ENCODE assay signal across 18 cellular contexts in the genomic region with DNA sequence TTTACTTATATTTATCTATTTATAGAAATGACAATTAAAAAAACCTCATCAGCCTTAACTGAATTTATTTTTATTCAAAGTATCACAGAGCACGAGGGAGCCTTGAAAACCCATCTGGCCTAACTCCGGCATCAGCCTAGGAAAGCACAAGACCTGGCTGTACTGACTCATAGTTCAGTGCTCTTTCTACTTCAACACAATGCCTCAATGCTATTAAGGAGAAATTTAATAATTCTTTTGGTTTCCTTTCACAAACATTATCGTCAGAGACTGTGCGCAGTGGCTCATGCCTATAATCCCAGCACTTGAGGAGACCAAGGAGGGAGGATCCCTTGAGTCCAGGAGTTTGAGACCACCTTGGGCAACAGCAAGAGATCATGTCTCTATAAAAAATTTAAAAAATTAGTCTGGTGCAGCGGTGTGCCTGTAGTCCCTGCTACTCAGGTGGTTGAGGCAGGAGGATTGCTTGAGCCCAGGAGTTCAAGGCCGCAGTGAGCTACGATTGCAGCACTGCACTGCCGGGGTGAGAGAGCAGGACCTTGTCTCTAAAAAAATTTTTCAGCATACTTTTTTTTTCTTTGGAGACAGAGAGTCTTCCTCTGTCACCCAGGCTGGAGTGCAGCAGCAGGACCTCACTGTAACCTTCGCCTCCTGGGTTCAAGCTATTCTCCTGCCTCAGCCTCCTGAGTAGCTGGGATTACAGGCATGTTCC. TPM values are rescaled to one million over a fixed set of nuclear protein-coding genes. Genes with fewer than 3 reads are reported as not detected.
A peak's percentile ranks its signal among the peaks of the same experiment; 100 is the strongest.
DNase-seq lines count a peak whose midpoint lies in the region; ATAC-seq and TF ChIP-seq lines count a peak whose summit lies in the region.
"Had no signal": no experiment of that assay in that cellular context is flagged by ENCODE, and none has a peak within 500 bp of the region (broad histone marks: within the 10 kb centered on the region; RNA-seq: fewer than 3 reads in every experiment).

No MANE protein-coding gene starts in this region.

- ATAC-seq in lower lobe of right lung (no peak), HG02870 (IDR thresholded peaks at IDR 0.05; ENCODE audit: unreplicated experiment) (no peak)
- ATAC-seq: Panc1 had no signal

- H3K9ac ChIP-seq in HUES64 (ENCODE audit: low read depth, low read length), result no peak overlapping the region
- no peak overlapping the region for H3K9ac ChIP-seq in subcutaneous abdominal adipose tissue (ENCODE audit: low read length in 5 of 5)

- TF ChIP-seq CTCF in VCaP (conservative IDR thresholded peaks at IDR 0.05), result no peak
- TF ChIP-seq CTCF in lower lobe of right lung (IDR thresholded peaks at IDR 0.05), result no peak
- no peak for TF ChIP-seq CTCF in A673 (conservative IDR thresholded peaks at IDR 0.05; ENCODE audit: low read depth, low read length)

- H3K9me3 ChIP-seq in HUES64 (ENCODE audit: insufficient read depth, low read depth, low read length) (no peaks in the 10 kb centered on the region), lower lobe of right lung (no peaks in the 10 kb centered on the region), subcutaneous abdominal adipose tissue (ENCODE audit: control insufficient read depth in 5 of 5, low read length in 5 of 5) (no peaks in the 10 kb centered on the region), A673 (ENCODE audit: low read depth, low read length, poor library complexity, severe bottlenecking) (no peaks in the 10 kb centered on the region)
- H3K9me3 ChIP-seq: SJSA1 had no signal

- CTCF ChIA-PET in A673 (lab: Charles Lee), result no interaction called here

- H3K4me1 ChIP-seq in HUES64 (ENCODE audit: insufficient read depth, low read length) (peaks cover 29% of the 10 kb centered on the region), lower lobe of right lung (peaks cover 19% of the 10 kb centered on the region), subcutaneous abdominal adipose tissue (ENCODE audit: control insufficient read depth in 5 of 5, insufficient read depth in 5 of 5, low read length in 5 of 5) (peaks cover 0 to 32% (median 25%) of the 10 kb centered on the region in 5 donors), A673 (ENCODE audit: insufficient read depth, low read length, poor library complexity, severe bottlenecking) (peaks cover 28% of the 10 kb centered on the region)

- no TSS peak for BruUV-seq in A673 (replicated peaks; lab: Mats Ljungman, UMichigan)

- H3K4me3 ChIP-seq in HUES64 (ENCODE audit: low read length), result no peak overlapping the region
- peak overlapping the region; percentile 73 for H3K4me3 ChIP-seq in lower lobe of right lung
- H3K4me3 ChIP-seq in subcutaneous abdominal adipose tissue (ENCODE audit: low read depth in 1 of 5, low read length in 5 of 5), result no peak overlapping the region
- no peak overlapping the region for H3K4me3 ChIP-seq in A673 (ENCODE audit: low read depth, low read length, poor library complexity, severe bottlenecking)
- H3K4me3 ChIP-seq: SJSA1 had no signal

- H3K27ac ChIP-seq in HUES64 (ENCODE audit: low read depth, low read length) (peak overlapping the region; percentile 98; the same call in 1 of the 2 replicates), VCaP (peak overlapping the region; percentile 95), lower lobe of right lung (peak overlapping the region; percentile 95), subcutaneous abdominal adipose tissue (ENCODE audit: low read depth, low read length) (peak overlapping the region; percentile 87), A673 (ENCODE audit: low read depth, low read length, poor library complexity, severe bottlenecking) (no peak overlapping the region)
- H3K27ac ChIP-seq: SJSA1 had no signal

- 93% methylated on average over 9 of the region's 9 CpGs for WGBS in HUES64

- no peak for DNase-seq in lower lobe of right lung
- no peak for DNase-seq in A673 (ENCODE audit: low spot score)
- no peak for DNase-seq in hypothalamus (lab: John Stamatoyannopoulos, UW)
- DNase-seq: ACHN; C1 segment of cervical spinal cord; CD8-positive, alpha-beta memory T cell; DMS79; NCI-H1092 treated with DMSO at 0.1 percent for 48 hours; NCI-H146; NCI-H2081; NCI-H446 treated with DMSO at 0.1 percent for 48 hours; NCI-H69 had no signal

- no peaks in the 10 kb centered on the region for H3K36me3 ChIP-seq in HUES64 (ENCODE audit: insufficient read depth, low read length)
- H3K36me3 ChIP-seq in lower lobe of right lung, result no peaks in the 10 kb centered on the region
- H3K36me3 ChIP-seq in subcutaneous abdominal adipose tissue (ENCODE audit: control insufficient read depth in 5 of 5, insufficient read depth in 5 of 5, low read length in 5 of 5), result no peaks in the 10 kb centered on the region
- no peaks in the 10 kb centered on the region for H3K36me3 ChIP-seq in A673 (ENCODE audit: insufficient read depth, low read length, poor library complexity, severe bottlenecking)
- H3K36me3 ChIP-seq: SJSA1 had no signal

- intact Hi-C loops in lower lobe of right lung (cut with DNase I) (no loop called here), A673 (cut with micrococcal nuclease; ENCODE audit: unreplicated experiment) (loop anchor here (5.0 to 10.0 kb wide), 2 partner anchors 122 to 156 kb away; no protein-coding TSS in a partner anchor)

- POLR2A ChIA-PET in A673 (lab: Charles Lee; ENCODE audit: low non-redundant PET), result no interaction called here

- H3K27me3 ChIP-seq in HUES64 (ENCODE audit: insufficient read depth, low read length) (no peaks in the 10 kb centered on the region), lower lobe of right lung (ENCODE audit: low read depth) (no peaks in the 10 kb centered on the region), subcutaneous abdominal adipose tissue (ENCODE audit: control insufficient read depth in 5 of 5, insufficient read depth in 4 of 5, low read length in 5 of 5) (no peaks in the 10 kb centered on the region), A673 (replicated peaks; ENCODE audit: insufficient read depth, low read depth, low read length, poor library complexity) (no peaks in the 10 kb centered on the region)
- H3K27me3 ChIP-seq: SJSA1 had no signal

RNA-seq across cellular contexts. Expression of a gene that starts 1.9 kb away (rescaled TPM):
- polyA plus RNA-seq in HUES64 (2013, experiment 1 of 2), result 12.6 TPM
- polyA plus RNA-seq in HUES64 (2013, experiment 2 of 2), result 13.7 TPM
- total RNA-seq in lower lobe of right lung (103 TPM), A673 (2021) (19.2 and 21.7 TPM in 2 replicates)
- polyA plus RNA-seq: CD8-positive, alpha-beta memory T cell had no signal
